In the genomic region with DNA sequence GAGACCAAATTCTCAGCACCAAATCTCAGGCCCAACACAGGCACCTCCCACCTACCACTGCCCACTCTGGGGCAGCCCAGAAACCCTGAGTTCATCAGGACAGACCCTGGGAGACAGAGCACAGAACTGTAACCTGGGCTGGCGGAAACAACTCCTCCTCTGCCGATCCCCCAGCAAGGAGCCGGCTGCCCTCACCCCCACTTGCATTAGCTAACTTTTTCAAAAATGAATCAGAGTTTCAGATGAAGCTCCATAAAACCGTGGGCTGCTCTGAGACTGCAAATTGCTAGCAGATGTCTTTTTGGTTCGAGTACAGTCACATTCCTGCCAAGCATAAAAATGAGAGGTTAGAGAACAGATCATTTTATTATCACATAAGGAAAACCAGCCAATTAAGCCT, we compare ENCODE assay signal across 14 cellular contexts.
DNase-seq lines count a peak whose midpoint lies in the region; ATAC-seq, FAIRE-seq and TF ChIP-seq lines count a peak whose summit lies in the region.
"Had no signal": no experiment of that assay in that cellular context is flagged by ENCODE, and none has a peak within 500 bp of the region (broad histone marks: within the 10 kb centered on the region; RNA-seq: fewer than 3 reads in every experiment).

No MANE protein-coding gene starts in this region.

- TF ChIP-seq CTCF in osteocyte (IDR thresholded peaks at IDR 0.05) (no peak), CD14-positive monocyte (IDR thresholded peaks at IDR 0.05) (no peak)

- DNase-seq in Ammon's horn (ENCODE audit: low spot score) (peak; percentile 54), LHCN-M2 (ENCODE audit: low read depth) (peak; percentile 38), osteocyte (ENCODE audit: extremely low spot score, unreplicated experiment) (no peak), NCI-H1048 (lab: John Stamatoyannopoulos, UW) (no peak), CD14-positive monocyte (ENCODE audit: low spot score) (no peak), GOT3 (lab: John Stamatoyannopoulos, UW) (no peak)
- DNase-seq: activated CD4-positive, alpha-beta T cell treated with anti-CD3 and anti-CD28 coated beads, Interleukin-2, amount 10 ng/mL, durations not matched to agents 7 days and 5 days; activated naive CD4-positive, alpha-beta T cell treated with Interleukin-2 at 50 U/mL for 16 hours; CD4-positive, alpha-beta memory T cell; Kasumi-1 had no signal

- H3K9me3 Mint-ChIP-seq in osteocyte (ENCODE audit: unreplicated experiment) (no peaks in the 10 kb centered on the region), CD14-positive monocyte (peaks cover 0 to 2% (median 0%) of the 10 kb centered on the region in 7 donors)
- H3K9me3 Mint-ChIP-seq in activated T-helper 17 cell treated with anti-CD3 and anti-CD28 coated beads, Interleukin-2, amount 50 U/mL, for 72 hours, result no peaks in the 10 kb centered on the region
- H3K9me3 Mint-ChIP-seq: activated CD4-positive, alpha-beta T cell treated with anti-CD3 and anti-CD28 coated beads, Interleukin-2, amount 10 ng/mL, durations not matched to agents 7 days and 5 days; CD4-positive, alpha-beta memory T cell; T-helper 1 cell treated with Interleukin-12 subunit alpha and Interleukin-12 subunit beta and Interleukin-4 antibody, amounts not matched to agents 30 μg/mL and 1 μg/mL, for 36 hours had no signal

- H3K27me3 Mint-ChIP-seq in osteocyte (ENCODE audit: unreplicated experiment) (no peaks in the 10 kb centered on the region), CD14-positive monocyte (ENCODE audit: low read depth in 3 of 3) (peaks cover 5 to 17% (median 8%) of the 10 kb centered on the region in 3 donors)
- no peaks in the 10 kb centered on the region for H3K27me3 Mint-ChIP-seq in activated T-helper 17 cell treated with anti-CD3 and anti-CD28 coated beads, Interleukin-2, amount 50 U/mL, for 72 hours
- H3K27me3 Mint-ChIP-seq: activated CD4-positive, alpha-beta T cell treated with anti-CD3 and anti-CD28 coated beads, Interleukin-2, amount 10 ng/mL, durations not matched to agents 7 days and 5 days had no signal

- no peaks in the 10 kb centered on the region for H3K36me3 Mint-ChIP-seq in osteocyte (ENCODE audit: unreplicated experiment)
- no peaks in the 10 kb centered on the region for H3K36me3 Mint-ChIP-seq in CD14-positive monocyte
- no peaks in the 10 kb centered on the region for H3K36me3 Mint-ChIP-seq in activated T-helper 17 cell treated with anti-CD3 and anti-CD28 coated beads, Interleukin-2, amount 50 U/mL, for 72 hours (ENCODE audit: low read depth)
- H3K36me3 Mint-ChIP-seq: CD4-positive, alpha-beta memory T cell had no signal

- H3K27ac Mint-ChIP-seq in osteocyte (ENCODE audit: unreplicated experiment) (peak overlapping the region; percentile 75), CD14-positive monocyte (no peak overlapping the region)
- H3K27ac Mint-ChIP-seq in activated T-helper 17 cell treated with anti-CD3 and anti-CD28 coated beads, Interleukin-2, amount 50 U/mL, for 72 hours, result no peak overlapping the region
- H3K27ac Mint-ChIP-seq: activated CD4-positive, alpha-beta T cell treated with anti-CD3 and anti-CD28 coated beads, Interleukin-2, amount 10 ng/mL, durations not matched to agents 7 days and 5 days; T-helper 1 cell treated with Interleukin-12 subunit alpha and Interleukin-12 subunit beta and Interleukin-4 antibody, amounts not matched to agents 30 μg/mL and 1 μg/mL, for 36 hours had no signal

- H3K4me3 Mint-ChIP-seq in osteocyte (ENCODE audit: unreplicated experiment) (no peak overlapping the region), CD14-positive monocyte (no peak overlapping the region)
- no peak overlapping the region for H3K4me3 Mint-ChIP-seq in activated T-helper 17 cell treated with anti-CD3 and anti-CD28 coated beads, Interleukin-2, amount 50 U/mL, for 72 hours
- H3K4me3 Mint-ChIP-seq: activated CD4-positive, alpha-beta T cell treated with anti-CD3 and anti-CD28 coated beads, Interleukin-2, amount 10 ng/mL, durations not matched to agents 7 days and 5 days; T-helper 1 cell treated with Interleukin-12 subunit alpha and Interleukin-12 subunit beta and Interleukin-4 antibody, amounts not matched to agents 30 μg/mL and 1 μg/mL, for 36 hours had no signal

- ATAC-seq in activated T-helper 17 cell treated with anti-CD3 and anti-CD28 coated beads, Interleukin-2, amount 50 U/mL, for 72 hours (replicated peaks), result no peak

- peak; percentile 33 for FAIRE-seq in endometrium (lab: Jason Lieb, UNC)
- FAIRE-seq: GM19239 had no signal

- H3K4me1 Mint-ChIP-seq in osteocyte (ENCODE audit: unreplicated experiment), result peaks cover 39% of the 10 kb centered on the region
- H3K4me1 Mint-ChIP-seq in CD14-positive monocyte, result no peaks in the 10 kb centered on the region
- no peaks in the 10 kb centered on the region for H3K4me1 Mint-ChIP-seq in activated T-helper 17 cell treated with anti-CD3 and anti-CD28 coated beads, Interleukin-2, amount 50 U/mL, for 72 hours
- H3K4me1 Mint-ChIP-seq: activated CD4-positive, alpha-beta T cell treated with anti-CD3 and anti-CD28 coated beads, Interleukin-2, amount 10 ng/mL, durations not matched to agents 7 days and 5 days; CD4-positive, alpha-beta memory T cell had no signal

- intact Hi-C loops in CD14-positive monocyte (cut with micrococcal nuclease), result no loop called here

Comparison
In these comparisons a context has a peak if more than half of its experiments do, and no peak if none do; other contexts are left out.
1. DNase-seq: peak in Ammon's horn (single experiment) and LHCN-M2 (single experiment); none in osteocyte (single experiment), NCI-H1048 (single experiment), CD14-positive monocyte (single experiment) and GOT3 (single experiment).